8 cellular contexts compared by ENCODE assay signal in genomic region chr2:169933124-169933711, GRCh38.
DNase-seq lines count a peak whose midpoint lies in the region; ATAC-seq and TF ChIP-seq lines count a peak whose summit lies in the region.

No MANE protein-coding gene starts in this region.

- TF ChIP-seq RAD21 in Ishikawa (IDR thresholded peaks at IDR 0.05; ENCODE audit: low read depth), result peak; percentile 63

- TF ChIP-seq CTCF in fibroblast of the aortic adventitia (IDR thresholded peaks at IDR 0.05; ENCODE audit: insufficient read depth, low read length) (peak; percentile 83), retinal pigment epithelial cell (conservative IDR thresholded peaks at IDR 0.05; ENCODE audit: low read depth, low read length) (peak; percentile 73)

- H3K4me3 ChIP-seq in fibroblast of the aortic adventitia (ENCODE audit: low read depth, low read length), result no peak overlapping the region
- no peak overlapping the region for H3K4me3 ChIP-seq in retinal pigment epithelial cell (ENCODE audit: low read length)

- no peak for TF ChIP-seq EP300 in Ishikawa (IDR thresholded peaks at IDR 0.05; ENCODE audit: borderline replicate concordance)

- DNase-seq in AML-193 (lab: John Stamatoyannopoulos, UW), result peak; percentile 64 to 69
- peak; percentile 14 for DNase-seq in RPMI8226
- DNase-seq in fibroblast of the aortic adventitia (ENCODE audit: low read depth), result peak; percentile 63
- peak; percentile 9 for DNase-seq in retinal pigment epithelial cell (ENCODE audit: low read depth)
- DNase-seq in activated CD4-positive, alpha-beta T cell treated with anti-CD3 and anti-CD28 coated beads, Interleukin-2, amount 50 U/mL, for 48 hours, result no peak
- DNase-seq in central memory CD4-positive, alpha-beta T cell, result no peak

- peak; percentile 77 for ATAC-seq in GM18907 (IDR thresholded peaks at IDR 0.05; ENCODE audit: unreplicated experiment)

TF ChIP-seq in Ishikawa, 13 proteins besides CTCF, POLR2A, EP300 and RAD21:
- no peak for TF ChIP-seq MAX (IDR thresholded peaks at IDR 0.05)
- TF ChIP-seq REST (IDR thresholded peaks at IDR 0.05; ENCODE audit: low read depth), result no peak
- no peak for TF ChIP-seq YY1 (IDR thresholded peaks at IDR 0.05; ENCODE audit: low read depth)
- no peak for TF ChIP-seq CEBPB (IDR thresholded peaks at IDR 0.05)
- no peak for TF ChIP-seq EGR1 (IDR thresholded peaks at IDR 0.05)

Comparison
In these comparisons a context has a peak if more than half of its experiments do, and no peak if none do; other contexts are left out.
1. DNase-seq: peak in AML-193 (2 of 2), RPMI8226 (single experiment), fibroblast of the aortic adventitia (single experiment) and retinal pigment epithelial cell (single experiment); none in activated CD4-positive, alpha-beta T cell treated with anti-CD3 and anti-CD28 coated beads, Interleukin-2, amount 50 U/mL, for 48 hours (0 of 2) and central memory CD4-positive, alpha-beta T cell (single experiment).